8 cellular contexts compared by ENCODE assay signal in genomic region chr9:115593587-115594091, GRCh38.
A peak's percentile ranks its signal among the peaks of the same experiment; 100 is the strongest.
DNase-seq lines count a peak whose midpoint lies in the region; ATAC-seq and TF ChIP-seq lines count a peak whose summit lies in the region.

No MANE protein-coding gene starts in this region.

- peak; percentile 50 to 81 (median 68) for TF ChIP-seq CTCF in heart left ventricle (IDR thresholded peaks at IDR 0.05)
- peak; percentile 44 to 79 (median 71) for TF ChIP-seq CTCF in heart right ventricle (IDR thresholded peaks at IDR 0.05)
- peak; percentile 85 for TF ChIP-seq CTCF in smooth muscle cell (IDR thresholded peaks at IDR 0.05; ENCODE audit: borderline replicate concordance, insufficient read depth, poor library complexity, severe bottlenecking)

- H3K4me3 ChIP-seq in heart left ventricle (no peak overlapping the region), Karpas-422 (ENCODE audit: low read length) (no peak overlapping the region), heart right ventricle (no peak overlapping the region), smooth muscle cell (no peak overlapping the region)

- no peak for TF ChIP-seq POLR2A in heart left ventricle (IDR thresholded peaks at IDR 0.05)

- H3K9ac ChIP-seq in Karpas-422 (ENCODE audit: low read length) (no peak overlapping the region), smooth muscle cell (ENCODE audit: low read depth) (peak overlapping the region; percentile 58)

- H3K4me1 ChIP-seq in heart left ventricle (peaks cover 0 to 6% (median 0%) of the 10 kb centered on the region in 12 donors), Karpas-422 (ENCODE audit: low read length) (peaks cover 6% of the 10 kb centered on the region), heart right ventricle (peaks cover 0 to 5% (median 0%) of the 10 kb centered on the region in 9 donors), smooth muscle cell (ENCODE audit: low read depth) (peaks cover 42% of the 10 kb centered on the region)

- H3K27me3 ChIP-seq in heart left ventricle (peaks cover 0 to 25% (median 3%) of the 10 kb centered on the region in 9 donors), Karpas-422 (ENCODE audit: low read length) (no peaks in the 10 kb centered on the region), heart right ventricle (peaks cover 0 to 28% (median 15%) of the 10 kb centered on the region in 7 donors), smooth muscle cell (ENCODE audit: low read depth) (no peaks in the 10 kb centered on the region)

- no peaks in the 10 kb centered on the region for H3K79me2 ChIP-seq in Karpas-422 (ENCODE audit: low read length)
- H3K79me2 ChIP-seq in smooth muscle cell (ENCODE audit: low read depth): no peaks in the 10 kb centered on the region

- no peaks in the 10 kb centered on the region for H4K20me1 ChIP-seq in Karpas-422 (ENCODE audit: insufficient read depth, low read depth, low read length)
- no peaks in the 10 kb centered on the region for H4K20me1 ChIP-seq in smooth muscle cell (ENCODE audit: low read depth)

- H2AFZ ChIP-seq in Karpas-422 (ENCODE audit: low read length) (no peak overlapping the region), smooth muscle cell (ENCODE audit: low read depth) (no peak overlapping the region)

- peaks cover 14% of the 10 kb centered on the region for H3F3A ChIP-seq in smooth muscle cell (ENCODE audit: low read depth)

- no peaks in the 10 kb centered on the region for H3K36me3 ChIP-seq in heart left ventricle
- H3K36me3 ChIP-seq in Karpas-422 (ENCODE audit: insufficient read depth, low read length): no peaks in the 10 kb centered on the region
- H3K36me3 ChIP-seq in heart right ventricle: no peaks in the 10 kb centered on the region
- H3K36me3 ChIP-seq in smooth muscle cell (ENCODE audit: low read depth): no peaks in the 10 kb centered on the region

- 3 to 7% (median 5%) methylated on average over 4 of the region's 4 CpGs for WGBS in heart left ventricle, 4 donors
- 3 to 5% methylated on average over 4 of the region's 4 CpGs for WGBS in heart right ventricle, 2 donors
- 8% methylated on average over 4 of the region's 4 CpGs for WGBS in smooth muscle cell (ENCODE audit: low lambda C conversion rate)

- no peak for DNase-seq in heart left ventricle
- no peak for DNase-seq in left cardiac atrium
- peak; percentile 78 for DNase-seq in Karpas-422
- peak; percentile 14 for DNase-seq in T1000 (lab: John Stamatoyannopoulos, UW)
- DNase-seq in heart right ventricle: peak in 1 of 2 donors; percentile 18
- no peak for DNase-seq in smooth muscle cell (lab: John Stamatoyannopoulos, UW; ENCODE audit: unreplicated experiment)
- DNase-seq in activated naive CD4-positive, alpha-beta T cell treated with anti-CD3 and anti-CD28 coated beads, Interleukin-2, amount 50 U/mL, for 16 hours: no peak
- DNase-seq in posterior vena cava (ENCODE audit: low spot score): no peak

- H3K27ac ChIP-seq in heart left ventricle (no peak overlapping the region), Karpas-422 (ENCODE audit: low read length) (no peak overlapping the region), heart right ventricle (peak overlapping the region in 1 of 10 donors; percentile 6), smooth muscle cell (ENCODE audit: low read depth) (peak overlapping the region; percentile 91)

- ATAC-seq in heart left ventricle (no peak), left cardiac atrium (no peak), heart right ventricle (peak in 4 of 8 donors; percentile 31 to 48 (median 40))

- no peaks in the 10 kb centered on the region for H3K9me2 ChIP-seq in Karpas-422 (replicated peaks; ENCODE audit: insufficient read depth, low read length)

- intact Hi-C loops in heart left ventricle (cut with DNase I) (loop anchor here (1.0 to 10.0 kb wide), 13 partner anchors 551 to 1271 kb away; partner anchors contain the start of gene PAPPA (in 5 of the 10)), left cardiac atrium (cut with DNase I) (loop anchor here (5.0 to 10.0 kb wide), 5 partner anchors 101 to 1069 kb away; no protein-coding TSS in a partner anchor), heart right ventricle (cut with DNase I) (loop anchor here (2.0 to 10.0 kb wide), 20 partner anchors 291 to 1271 kb away; partner anchors contain the start of gene PAPPA (in 3 of the 10)), posterior vena cava (cut with DNase I) (loop anchor here (5.0 to 10.0 kb wide), 4 partner anchors 561 to 1061 kb away; partner anchors contain the start of gene PAPPA (in 1 of the 2))

- no peak overlapping the region for H3K4me2 ChIP-seq in Karpas-422 (ENCODE audit: low read depth, low read length, poor library complexity, severe bottlenecking)
- H3K4me2 ChIP-seq in smooth muscle cell: peak overlapping the region; percentile 67

- peaks cover 0 to 13% (median 0%) of the 10 kb centered on the region in 12 donors for H3K9me3 ChIP-seq in heart left ventricle
- no peaks in the 10 kb centered on the region for H3K9me3 ChIP-seq in Karpas-422 (ENCODE audit: low read length)
- peaks cover 0 to 15% (median 8%) of the 10 kb centered on the region in 11 donors for H3K9me3 ChIP-seq in heart right ventricle
- H3K9me3 ChIP-seq in smooth muscle cell (replicated peaks; ENCODE audit: low read depth): no peaks in the 10 kb centered on the region

Comparison
In these comparisons a context has a peak if more than half of its experiments do, and no peak if none do; other contexts are left out.
1. DNase-seq: peak in Karpas-422 (single experiment) and T1000 (single experiment); none in heart left ventricle (0 of 5), left cardiac atrium (single experiment), smooth muscle cell (single experiment), activated naive CD4-positive, alpha-beta T cell treated with anti-CD3 and anti-CD28 coated beads, Interleukin-2, amount 50 U/mL, for 16 hours (single experiment) and posterior vena cava (single experiment).
2. Peak in every context shown above with its lines, with median percentiles within 50 percentile points of each other: CTCF ChIP-seq.